ENCODE assay signal across 1 cellular context in genomic region chr12:56116267-56117081, GRCh38.
TF ChIP-seq lines count a peak whose summit lies in the region.

Gene RPL41, plus strand, starts transcription at chr12:56116633.

TF ChIP-seq in HepG2, 621 proteins besides CTCF, POLR2A, EP300 and RAD21 (continued from another document and continues in another):
- TF ChIP-seq CEBPZ (IDR thresholded peaks at IDR 0.05; ENCODE audit: low read length) (no peak), ZNF253 (CRISPR knock-in tag; IDR thresholded peaks at IDR 0.05; ENCODE audit: borderline replicate concordance) (no peak), E2F1 (CRISPR knock-in tag; IDR thresholded peaks at IDR 0.05) (peak; percentile 62; the same call in 1 of the 2 replicates), ZNF274 (CRISPR knock-in tag; IDR thresholded peaks at IDR 0.05) (no peak), ZNF749 (CRISPR knock-in tag; IDR thresholded peaks at IDR 0.05; ENCODE audit: borderline replicate concordance) (0 out of 2 replicates have a peak, but pooled peaks have one; percentile 54), FOXA3 (CRISPR knock-in tag; IDR thresholded peaks at IDR 0.05) (peak; percentile 45), GTF2F1 (IDR thresholded peaks at IDR 0.05; ENCODE audit: low read length) (peak; percentile 80; the same call in 1 of the 2 replicates), ZNF160 (CRISPR knock-in tag; IDR thresholded peaks at IDR 0.05) (peak; percentile 83; the same call in 1 of the 2 replicates), MBNL3 (CRISPR knock-in tag; conservative IDR thresholded peaks at IDR 0.05) (no peak), FLYWCH1 (CRISPR knock-in tag; IDR thresholded peaks at IDR 0.05) (no peak), JUND (CRISPR knock-in tag; IDR thresholded peaks at IDR 0.05) (no peak), ZBTB1 (CRISPR knock-in tag; IDR thresholded peaks at IDR 0.05; ENCODE audit: borderline replicate concordance) (peak; percentile 38; the same call in 1 of the 2 replicates), GABPB1 (CRISPR knock-in tag; IDR thresholded peaks at IDR 0.05) (peak; percentile 94), ZNF343 (CRISPR knock-in tag; IDR thresholded peaks at IDR 0.05) (peak; percentile 79; the same call in 1 of the 2 replicates), ZNF720 (CRISPR knock-in tag; IDR thresholded peaks at IDR 0.05) (no peak), ZNF224 (CRISPR knock-in tag; IDR thresholded peaks at IDR 0.05) (peak; percentile 52; the same call in 1 of the 2 replicates), DBP (CRISPR knock-in tag; IDR thresholded peaks at IDR 0.05; ENCODE audit: not compliant biosample characterization) (peak; percentile 19), ZMYM3 (CRISPR knock-in tag; IDR thresholded peaks at IDR 0.05) (0 out of 2 replicates have a peak, but pooled peaks have one; percentile 14), RAD51 (IDR thresholded peaks at IDR 0.05; ENCODE audit: borderline replicate concordance) (no peak), KMT2A (CRISPR knock-in tag; IDR thresholded peaks at IDR 0.05) (peak; percentile 37; the same call in 1 of the 2 replicates), ISX (CRISPR knock-in tag; conservative IDR thresholded peaks at IDR 0.05) (no peak), SKI (IDR thresholded peaks at IDR 0.05; ENCODE audit: partially characterized antibody) (peak; percentile 15), ZFYVE20 (CRISPR knock-in tag; IDR thresholded peaks at IDR 0.05; ENCODE audit: borderline replicate concordance, low read depth) (no peak), RFX1 (IDR thresholded peaks at IDR 0.05) (no peak), PHF20 (CRISPR knock-in tag; IDR thresholded peaks at IDR 0.05) (peak; percentile 78), NFKB2 (CRISPR knock-in tag; IDR thresholded peaks at IDR 0.05; ENCODE audit: borderline replicate concordance) (peak; percentile 45; the same call in 1 of the 2 replicates), KDM3A (CRISPR knock-in tag; IDR thresholded peaks at IDR 0.05; ENCODE audit: low read depth) (no peak), YY1 (IDR thresholded peaks at IDR 0.05; ENCODE audit: insufficient read depth, insufficient replicate concordance, low read depth, low read length) (peak; percentile 88), ZNF609 (CRISPR knock-in tag; IDR thresholded peaks at IDR 0.05; ENCODE audit: borderline replicate concordance) (peak; percentile 61; the same call in 1 of the 2 replicates)
- TF ChIP-seq, protein P1, sequence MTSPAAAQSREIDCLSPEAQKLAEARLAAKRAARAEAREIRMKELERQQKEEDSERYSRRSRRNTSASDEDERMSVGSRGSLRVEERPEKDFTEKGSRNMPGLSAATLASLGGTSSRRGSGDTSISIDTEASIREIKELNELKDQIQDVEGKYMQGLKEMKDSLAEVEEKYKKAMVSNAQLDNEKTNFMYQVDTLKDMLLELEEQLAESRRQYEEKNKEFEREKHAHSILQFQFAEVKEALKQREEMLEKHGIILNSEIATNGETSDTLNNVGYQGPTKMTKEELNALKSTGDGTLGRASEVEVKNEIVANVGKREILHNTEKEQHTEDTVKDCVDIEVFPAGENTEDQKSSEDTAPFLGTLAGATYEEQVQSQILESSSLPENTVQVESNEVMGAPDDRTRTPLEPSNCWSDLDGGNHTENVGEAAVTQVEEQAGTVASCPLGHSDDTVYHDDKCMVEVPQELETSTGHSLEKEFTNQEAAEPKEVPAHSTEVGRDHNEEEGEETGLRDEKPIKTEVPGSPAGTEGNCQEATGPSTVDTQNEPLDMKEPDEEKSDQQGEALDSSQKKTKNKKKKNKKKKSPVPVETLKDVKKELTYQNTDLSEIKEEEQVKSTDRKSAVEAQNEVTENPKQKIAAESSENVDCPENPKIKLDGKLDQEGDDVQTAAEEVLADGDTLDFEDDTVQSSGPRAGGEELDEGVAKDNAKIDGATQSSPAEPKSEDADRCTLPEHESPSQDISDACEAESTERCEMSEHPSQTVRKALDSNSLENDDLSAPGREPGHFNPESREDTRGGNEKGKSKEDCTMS (CRISPR knock-in tag; conservative IDR thresholded peaks at IDR 0.05) = no peak
- TF ChIP-seq, protein P2, sequence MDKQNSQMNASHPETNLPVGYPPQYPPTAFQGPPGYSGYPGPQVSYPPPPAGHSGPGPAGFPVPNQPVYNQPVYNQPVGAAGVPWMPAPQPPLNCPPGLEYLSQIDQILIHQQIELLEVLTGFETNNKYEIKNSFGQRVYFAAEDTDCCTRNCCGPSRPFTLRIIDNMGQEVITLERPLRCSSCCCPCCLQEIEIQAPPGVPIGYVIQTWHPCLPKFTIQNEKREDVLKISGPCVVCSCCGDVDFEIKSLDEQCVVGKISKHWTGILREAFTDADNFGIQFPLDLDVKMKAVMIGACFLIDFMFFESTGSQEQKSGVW (CRISPR knock-in tag; IDR thresholded peaks at IDR 0.05; ENCODE audit: borderline replicate concordance) = no peak
- TF ChIP-seq, protein P3, sequence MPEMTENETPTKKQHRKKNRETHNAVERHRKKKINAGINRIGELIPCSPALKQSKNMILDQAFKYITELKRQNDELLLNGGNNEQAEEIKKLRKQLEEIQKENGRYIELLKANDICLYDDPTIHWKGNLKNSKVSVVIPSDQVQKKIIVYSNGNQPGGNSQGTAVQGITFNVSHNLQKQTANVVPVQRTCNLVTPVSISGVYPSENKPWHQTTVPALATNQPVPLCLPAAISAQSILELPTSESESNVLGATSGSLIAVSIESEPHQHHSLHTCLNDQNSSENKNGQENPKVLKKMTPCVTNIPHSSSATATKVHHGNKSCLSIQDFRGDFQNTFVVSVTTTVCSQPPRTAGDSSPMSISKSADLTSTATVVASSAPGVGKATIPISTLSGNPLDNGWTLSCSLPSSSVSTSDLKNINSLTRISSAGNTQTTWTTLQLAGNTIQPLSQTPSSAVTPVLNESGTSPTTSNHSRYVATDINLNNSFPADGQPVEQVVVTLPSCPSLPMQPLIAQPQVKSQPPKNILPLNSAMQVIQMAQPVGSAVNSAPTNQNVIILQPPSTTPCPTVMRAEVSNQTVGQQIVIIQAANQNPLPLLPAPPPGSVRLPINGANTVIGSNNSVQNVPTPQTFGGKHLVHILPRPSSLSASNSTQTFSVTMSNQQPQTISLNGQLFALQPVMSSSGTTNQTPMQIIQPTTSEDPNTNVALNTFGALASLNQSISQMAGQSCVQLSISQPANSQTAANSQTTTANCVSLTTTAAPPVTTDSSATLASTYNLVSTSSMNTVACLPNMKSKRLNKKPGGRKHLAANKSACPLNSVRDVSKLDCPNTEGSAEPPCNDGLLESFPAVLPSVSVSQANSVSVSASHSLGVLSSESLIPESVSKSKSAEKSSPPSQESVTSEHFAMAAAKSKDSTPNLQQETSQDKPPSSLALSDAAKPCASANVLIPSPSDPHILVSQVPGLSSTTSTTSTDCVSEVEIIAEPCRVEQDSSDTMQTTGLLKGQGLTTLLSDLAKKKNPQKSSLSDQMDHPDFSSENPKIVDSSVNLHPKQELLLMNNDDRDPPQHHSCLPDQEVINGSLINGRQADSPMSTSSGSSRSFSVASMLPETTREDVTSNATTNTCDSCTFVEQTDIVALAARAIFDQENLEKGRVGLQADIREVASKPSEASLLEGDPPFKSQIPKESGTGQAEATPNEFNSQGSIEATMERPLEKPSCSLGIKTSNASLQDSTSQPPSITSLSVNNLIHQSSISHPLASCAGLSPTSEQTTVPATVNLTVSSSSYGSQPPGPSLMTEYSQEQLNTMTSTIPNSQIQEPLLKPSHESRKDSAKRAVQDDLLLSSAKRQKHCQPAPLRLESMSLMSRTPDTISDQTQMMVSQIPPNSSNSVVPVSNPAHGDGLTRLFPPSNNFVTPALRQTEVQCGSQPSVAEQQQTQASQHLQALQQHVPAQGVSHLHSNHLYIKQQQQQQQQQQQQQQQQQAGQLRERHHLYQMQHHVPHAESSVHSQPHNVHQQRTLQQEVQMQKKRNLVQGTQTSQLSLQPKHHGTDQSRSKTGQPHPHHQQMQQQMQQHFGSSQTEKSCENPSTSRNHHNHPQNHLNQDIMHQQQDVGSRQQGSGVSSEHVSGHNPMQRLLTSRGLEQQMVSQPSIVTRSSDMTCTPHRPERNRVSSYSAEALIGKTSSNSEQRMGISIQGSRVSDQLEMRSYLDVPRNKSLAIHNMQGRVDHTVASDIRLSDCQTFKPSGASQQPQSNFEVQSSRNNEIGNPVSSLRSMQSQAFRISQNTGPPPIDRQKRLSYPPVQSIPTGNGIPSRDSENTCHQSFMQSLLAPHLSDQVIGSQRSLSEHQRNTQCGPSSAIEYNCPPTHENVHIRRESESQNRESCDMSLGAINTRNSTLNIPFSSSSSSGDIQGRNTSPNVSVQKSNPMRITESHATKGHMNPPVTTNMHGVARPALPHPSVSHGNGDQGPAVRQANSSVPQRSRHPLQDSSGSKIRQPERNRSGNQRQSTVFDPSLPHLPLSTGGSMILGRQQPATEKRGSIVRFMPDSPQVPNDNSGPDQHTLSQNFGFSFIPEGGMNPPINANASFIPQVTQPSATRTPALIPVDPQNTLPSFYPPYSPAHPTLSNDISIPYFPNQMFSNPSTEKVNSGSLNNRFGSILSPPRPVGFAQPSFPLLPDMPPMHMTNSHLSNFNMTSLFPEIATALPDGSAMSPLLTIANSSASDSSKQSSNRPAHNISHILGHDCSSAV (CRISPR knock-in tag; IDR thresholded peaks at IDR 0.05; ENCODE audit: borderline replicate concordance) = no peak
- TF ChIP-seq, protein P4, sequence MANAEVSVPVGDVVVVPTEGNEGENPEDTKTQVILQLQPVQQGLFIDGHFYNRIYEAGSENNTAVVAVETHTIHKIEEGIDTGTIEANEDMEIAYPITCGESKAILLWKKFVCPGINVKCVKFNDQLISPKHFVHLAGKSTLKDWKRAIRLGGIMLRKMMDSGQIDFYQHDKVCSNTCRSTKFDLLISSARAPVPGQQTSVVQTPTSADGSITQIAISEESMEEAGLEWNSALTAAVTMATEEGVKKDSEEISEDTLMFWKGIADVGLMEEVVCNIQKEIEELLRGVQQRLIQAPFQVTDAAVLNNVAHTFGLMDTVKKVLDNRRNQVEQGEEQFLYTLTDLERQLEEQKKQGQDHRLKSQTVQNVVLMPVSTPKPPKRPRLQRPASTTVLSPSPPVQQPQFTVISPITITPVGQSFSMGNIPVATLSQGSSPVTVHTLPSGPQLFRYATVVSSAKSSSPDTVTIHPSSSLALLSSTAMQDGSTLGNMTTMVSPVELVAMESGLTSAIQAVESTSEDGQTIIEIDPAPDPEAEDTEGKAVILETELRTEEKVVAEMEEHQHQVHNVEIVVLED (CRISPR knock-in tag; IDR thresholded peaks at IDR 0.05; ENCODE audit: borderline replicate concordance) = peak; percentile 40; the same call in 1 of the 2 replicates
